In genomic region chr7:78400038-78400437, GRCh38 we compare ENCODE assay signal across 3 cellular contexts.
TF ChIP-seq lines count a peak whose summit lies in the region.

No MANE protein-coding gene starts in this region.

TF ChIP-seq in SK-N-SH, 30 proteins besides CTCF, POLR2A, EP300 and RAD21 (continued from another document):
- TF ChIP-seq REST (IDR thresholded peaks at IDR 0.05; ENCODE audit: low read depth, low read length) (no peak), ELF1 (IDR thresholded peaks at IDR 0.05) (no peak), EZH2phosphoT487 (IDR thresholded peaks at IDR 0.05; ENCODE audit: borderline replicate concordance, low read depth) (no peak), GATA2 (CRISPR knock-in tag; IDR thresholded peaks at IDR 0.05) (no peak), USF1 (IDR thresholded peaks at IDR 0.05; ENCODE audit: borderline replicate concordance, low read depth) (no peak), YY1 (IDR thresholded peaks at IDR 0.05; ENCODE audit: low read depth) (no peak), SMC3 (IDR thresholded peaks at IDR 0.05; ENCODE audit: low read depth, low read length) (no peak), TAF1 (IDR thresholded peaks at IDR 0.05; ENCODE audit: borderline replicate concordance, low read depth, low read length) (no peak), USF2 (IDR thresholded peaks at IDR 0.05; ENCODE audit: borderline replicate concordance, low read depth, low read length) (no peak), RXRA (IDR thresholded peaks at IDR 0.05; ENCODE audit: borderline replicate concordance, low read depth) (no peak), CHD2 (IDR thresholded peaks at IDR 0.05; ENCODE audit: low read length, partially characterized antibody) (no peak), IRF3 (IDR thresholded peaks at IDR 0.05; ENCODE audit: low read depth, low read length) (no peak), MXI1 (IDR thresholded peaks at IDR 0.05; ENCODE audit: low read depth, low read length) (no peak), FOXM1 (IDR thresholded peaks at IDR 0.05; ENCODE audit: low read depth) (no peak)
TF ChIP-seq in SK-N-SH: peak in this region for 0.

TF ChIP-seq in SK-N-SH treated with all-trans-retinoic acid at 6 μM for 48 hours, 23 proteins besides CTCF, POLR2A, EP300 and RAD21 (continued from another document):
- TF ChIP-seq TSHZ2 (CRISPR knock-in tag; IDR thresholded peaks at IDR 0.05) (no peak), ZNF565 (CRISPR knock-in tag; conservative IDR thresholded peaks at IDR 0.05; ENCODE audit: low read depth) (no peak), RARB (CRISPR knock-in tag; IDR thresholded peaks at IDR 0.05) (no peak), PPARA (CRISPR knock-in tag; IDR thresholded peaks at IDR 0.05; ENCODE audit: borderline replicate concordance) (no peak), POU6F1 (CRISPR knock-in tag; IDR thresholded peaks at IDR 0.05; ENCODE audit: borderline replicate concordance, low read depth) (no peak), TOX (CRISPR knock-in tag; IDR thresholded peaks at IDR 0.05; ENCODE audit: borderline replicate concordance) (no peak), ISL1 (CRISPR knock-in tag; IDR thresholded peaks at IDR 0.05) (no peak; the same call in 1 of the 2 replicates), ZNF70 (CRISPR knock-in tag; IDR thresholded peaks at IDR 0.05) (no peak)

TF ChIP-seq in WTC11, 78 proteins besides CTCF, POLR2A, EP300 and RAD21 (continued from another document):
- TF ChIP-seq HMGXB4 (CRISPR knock-in tag; IDR thresholded peaks at IDR 0.05) (no peak), CDX4 (CRISPR knock-in tag; IDR thresholded peaks at IDR 0.05; ENCODE audit: borderline replicate concordance) (no peak), AR (CRISPR knock-in tag; IDR thresholded peaks at IDR 0.05) (no peak), ATF2 (CRISPR knock-in tag; IDR thresholded peaks at IDR 0.05; ENCODE audit: borderline replicate concordance, low read depth) (no peak), NFYB (CRISPR knock-in tag; conservative IDR thresholded peaks at IDR 0.05; ENCODE audit: low read depth) (no peak), ZNF423 (CRISPR knock-in tag; IDR thresholded peaks at IDR 0.05) (no peak), USF1 (CRISPR knock-in tag; IDR thresholded peaks at IDR 0.05) (no peak), TEAD1 (CRISPR knock-in tag; IDR thresholded peaks at IDR 0.05) (no peak)
